In genomic region chr15:65953622-65954021, GRCh38 we compare ENCODE assay signal across 1 cellular context.
TF ChIP-seq lines count a peak whose summit lies in the region.

No MANE protein-coding gene starts in this region.

TF ChIP-seq in H1, 55 proteins besides CTCF, POLR2A, EP300 and RAD21 (continued from another document):
- TF ChIP-seq FOSL1 (IDR thresholded peaks at IDR 0.05; ENCODE audit: insufficient read depth, low read depth, low read length) (no peak), GABPA (IDR thresholded peaks at IDR 0.05; ENCODE audit: borderline replicate concordance, insufficient read depth, low read length) (no peak), ASH2L (IDR thresholded peaks at IDR 0.05; ENCODE audit: low read length) (no peak), NRF1 (IDR thresholded peaks at IDR 0.05; ENCODE audit: low read depth, low read length) (no peak), TAF7 (optimal IDR thresholded peaks at IDR 0.05; ENCODE audit: borderline replicate concordance, low read depth, low read length) (no peak), TBP (IDR thresholded peaks at IDR 0.05; ENCODE audit: low read depth, low read length) (no peak), BCL11A (IDR thresholded peaks at IDR 0.05; ENCODE audit: low read depth in 2 of 2, low read length in 2 of 2) (no peak), NANOG (IDR thresholded peaks at IDR 0.05; ENCODE audit: insufficient read depth, low read depth, low read length, poor library complexity, severe bottlenecking) (no peak)
